Comparison of ENCODE assay signal across 24 cellular contexts in the genomic region with DNA sequence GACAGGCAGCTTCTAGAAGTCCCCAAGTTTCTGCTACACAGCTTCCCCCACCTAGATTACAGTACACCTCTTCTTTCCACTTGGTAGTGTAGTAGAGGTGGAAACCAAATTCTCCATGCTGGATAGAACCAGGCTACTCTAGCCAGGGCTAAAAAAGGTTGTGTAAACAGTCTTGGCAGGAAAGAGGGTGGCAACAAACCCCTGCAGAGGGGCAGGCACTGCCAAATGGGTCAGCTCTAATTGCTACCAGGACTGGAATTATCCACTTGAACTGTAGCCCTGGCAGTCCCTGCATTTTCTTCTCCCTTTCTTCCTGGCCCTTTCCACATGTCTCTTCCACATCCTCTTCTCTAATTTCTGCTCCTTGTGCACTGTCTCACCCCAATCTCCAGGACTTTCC. TPM values are rescaled to one million over a fixed set of nuclear protein-coding genes. Genes with fewer than 3 reads are reported as not detected.
DNase-seq lines count a peak whose midpoint lies in the region; ATAC-seq, FAIRE-seq and TF ChIP-seq lines count a peak whose summit lies in the region.
"Had no signal": no experiment of that assay in that cellular context is flagged by ENCODE, and none has a peak within 500 bp of the region (broad histone marks: within the 10 kb centered on the region; RNA-seq: fewer than 3 reads in every experiment).

No MANE protein-coding gene starts in this region.

- H3K4me1 ChIP-seq in OCI-LY7 (ENCODE audit: insufficient read depth, low read length, poor library complexity, severe bottlenecking) (no peaks in the 10 kb centered on the region), heart right ventricle (peaks cover 0 to 22% (median 4%) of the 10 kb centered on the region in 9 donors), lower lobe of right lung (no peaks in the 10 kb centered on the region)

- no peaks in the 10 kb centered on the region for H4K20me1 ChIP-seq in OCI-LY7 (ENCODE audit: insufficient read depth, low read length)

- no peaks in the 10 kb centered on the region for H3K79me2 ChIP-seq in OCI-LY7 (ENCODE audit: insufficient read depth, low read depth, low read length)
- H3K79me2 ChIP-seq: hepatocyte had no signal

- CTCF ChIA-PET in OCI-LY7 (lab: Charles Lee; ENCODE audit: unreplicated experiment): interaction anchor here (0.6 kb wide), 1 partner anchor 462 kb away, joined by 3 read pairs; no protein-coding TSS in a partner anchor

- peak; percentile 33 for FAIRE-seq in HTR-8/SVneo (lab: Jason Lieb, UNC)
- FAIRE-seq: keratinocyte had no signal

- H2AFZ ChIP-seq in OCI-LY7 (ENCODE audit: low read length): 0 out of 2 replicates have a peak overlapping the region, but pooled peaks have one; percentile 33
- H2AFZ ChIP-seq: GM23338, hepatocyte, PC-9 had no signal

- H3K9me3 ChIP-seq in OCI-LY7 (ENCODE audit: low read length) (no peaks in the 10 kb centered on the region), heart right ventricle (no peaks in the 10 kb centered on the region), lower lobe of right lung (no peaks in the 10 kb centered on the region), WERI-Rb-1 (ENCODE audit: severe bottlenecking) (no peaks in the 10 kb centered on the region)

- BruUV-seq in OCI-LY7 (replicated peaks; lab: Mats Ljungman, UMichigan): no TSS peak

- H3K4me2 ChIP-seq in OCI-LY7 (ENCODE audit: low read length): no peak overlapping the region
- H3K4me2 ChIP-seq: GM23338, hepatocyte, PC-9 had no signal

- H3K4me3 ChIP-seq in OCI-LY7 (ENCODE audit: low read depth, low read length, poor library complexity, severe bottlenecking): no peak overlapping the region
- no peak overlapping the region for H3K4me3 ChIP-seq in heart right ventricle
- H3K4me3 ChIP-seq in lower lobe of right lung: no peak overlapping the region
- H3K4me3 ChIP-seq in WERI-Rb-1 (ENCODE audit: low read depth, low read length): no peak overlapping the region
- H3K4me3 ChIP-seq: cardiac muscle cell, GM23338, hepatocyte, PC-9 had no signal

- H3K36me3 ChIP-seq in OCI-LY7 (ENCODE audit: insufficient read depth, low read length) (no peaks in the 10 kb centered on the region), heart right ventricle (no peaks in the 10 kb centered on the region), lower lobe of right lung (no peaks in the 10 kb centered on the region), WERI-Rb-1 (no peaks in the 10 kb centered on the region)
- H3K36me3 ChIP-seq: cardiac muscle cell had no signal

- no peaks in the 10 kb centered on the region for H3K9me2 ChIP-seq in OCI-LY7 (ENCODE audit: insufficient read depth, low read length)

- no peaks in the 10 kb centered on the region for H3K27me3 ChIP-seq in heart right ventricle
- H3K27me3 ChIP-seq in lower lobe of right lung (ENCODE audit: low read depth): no peaks in the 10 kb centered on the region
- no peaks in the 10 kb centered on the region for H3K27me3 ChIP-seq in WERI-Rb-1 (ENCODE audit: insufficient read depth, low read depth, severe bottlenecking)
- H3K27me3 ChIP-seq: cardiac muscle cell, hepatocyte had no signal

- intact Hi-C loops in OCI-LY7 (cut with micrococcal nuclease; ENCODE audit: unreplicated experiment): no loop called here
- intact Hi-C loops in heart right ventricle (cut with DNase I): no loop called here
- intact Hi-C loops in lower lobe of right lung (cut with DNase I): no loop called here

- peak in 6 of 8 donors; percentile 16 to 79 (median 64) for ATAC-seq in heart right ventricle
- no peak for ATAC-seq in HG03175 (IDR thresholded peaks at IDR 0.05; ENCODE audit: unreplicated experiment)
- ATAC-seq in lower lobe of right lung: no peak
- ATAC-seq: activated CD8-positive, alpha-beta memory T cell treated with anti-CD3 and anti-CD28 coated beads, Interleukin-2, amount 10 ng/mL, durations not matched to agents 7 days and 5 days; activated naive CD8-positive, alpha-beta T cell treated with anti-CD3 and anti-CD28 coated beads, Interleukin-2, amount 50 U/mL, for 24 hours; GM23338 had no signal

- DNase-seq in HTR-8/SVneo (ENCODE audit: insufficient read length, low spot score) (no peak), OCI-LY7 (ENCODE audit: low spot score) (no peak), heart right ventricle (no peak), substantia nigra (lab: John Stamatoyannopoulos, UW) (peak in 29 of 49 donors; percentile 2 to 65 (median 23)), lower lobe of right lung (no peak), WERI-Rb-1 (no peak)
- no peak for DNase-seq in effector CD8-positive, alpha-beta T cell (lab: John Stamatoyannopoulos, UW)
- DNase-seq: activated CD8-positive, alpha-beta memory T cell treated with anti-CD3 and anti-CD28 coated beads, Interleukin-2, amount 10 ng/mL, durations not matched to agents 7 days and 5 days; activated naive CD8-positive, alpha-beta T cell treated with anti-CD3 and anti-CD28 coated beads, Interleukin-2, amount 50 U/mL, for 24 hours; AML-193; COR-L47; IMR-90; NCI-H2081 treated with DMSO at 0.1 percent for 48 hours; NCI-H748 treated with DMSO at 0.1 percent for 48 hours; PC-9; stimulated activated naive CD4-positive, alpha-beta T cell; T-helper 9 cell had no signal

- TF ChIP-seq CTCF in OCI-LY7 (conservative IDR thresholded peaks at IDR 0.05; ENCODE audit: low read length) (no peak), heart right ventricle (IDR thresholded peaks at IDR 0.05) (no peak), lower lobe of right lung (IDR thresholded peaks at IDR 0.05) (no peak), WERI-Rb-1 (IDR thresholded peaks at IDR 0.05; ENCODE audit: low read depth, low read length) (no peak)

- H3K27ac ChIP-seq in OCI-LY7 (ENCODE audit: low read depth, low read length, poor library complexity, severe bottlenecking) (no peak overlapping the region), heart right ventricle (no peak overlapping the region), substantia nigra (ENCODE audit: low read depth, low read length, poor library complexity, severe bottlenecking) (no peak overlapping the region), lower lobe of right lung (no peak overlapping the region), WERI-Rb-1 (no peak overlapping the region)
- H3K27ac ChIP-seq: cardiac muscle cell, hepatocyte, PC-9 had no signal

- POLR2A ChIA-PET in OCI-LY7 (lab: Charles Lee): interaction anchor here (1.5 to 1.7 kb wide), 2 partner anchors 8 to 12 kb away, joined by 4 to 5 read pairs; no protein-coding TSS in a partner anchor

RNA-seq across cellular contexts. Expression of gene RANBP3L, which starts 24.8 kb away (rescaled TPM):
- total RNA-seq in OCI-LY7 (2014; rRNA removed; shearing (Covaris generic)): not detected in 2 replicates
- not detected in 2 replicates for total RNA-seq in OCI-LY7 (2022)
- under 1 TPM in 9 of 10 donors, not detected in 1; 0.39 to 0.92 (median 0.57) TPM for total RNA-seq in heart right ventricle
- polyA plus RNA-seq in heart right ventricle: under 1 TPM; 0.09 to 0.44 TPM
- 2.8 TPM for total RNA-seq in lower lobe of right lung
- total RNA-seq: activated CD8-positive, alpha-beta memory T cell treated with anti-CD3 and anti-CD28 coated beads, Interleukin-2, amount 10 ng/mL, durations not matched to agents 7 days and 5 days; Daoy; GM23338; IMR-90; neural crest cell; PC-9 had no signal
- polyA plus RNA-seq: GM23338, IMR-90, keratinocyte had no signal

RNA-seq across cellular contexts. Expression of gene NADK2, which starts 35.1 kb away (rescaled TPM):
- 21.2 and 23.8 TPM in 2 replicates for total RNA-seq in OCI-LY7 (2014; rRNA removed; shearing (Covaris generic))
- total RNA-seq in OCI-LY7 (2022): 37.5 and 38.6 TPM in 2 replicates
- 10 to 100 TPM; 35.7 to 53.5 (median 38.9) TPM for total RNA-seq in heart right ventricle
- 10 to 100 TPM in 1 of 2 donors, 1 to 10 TPM in 1; 9.8 to 15.4 TPM for polyA plus RNA-seq in heart right ventricle
- 19.1 TPM for total RNA-seq in lower lobe of right lung

Comparison
In these comparisons a context has a peak if more than half of its experiments do, and no peak if none do; other contexts are left out.
1. DNase-seq: peak in substantia nigra (29 of 49); none in HTR-8/SVneo (single experiment), OCI-LY7 (single experiment), heart right ventricle (0 of 2), lower lobe of right lung (single experiment), effector CD8-positive, alpha-beta T cell (single experiment) and WERI-Rb-1 (single experiment).
2. ATAC-seq: peak in heart right ventricle (6 of 8); none in HG03175 (single experiment) and lower lobe of right lung (0 of 2).